ENCODE assay signal across 17 cellular contexts in genomic region chr2:42880738-42881525, GRCh38.
DNase-seq lines count a peak whose midpoint lies in the region; ATAC-seq and TF ChIP-seq lines count a peak whose summit lies in the region.
"Had no signal": no experiment of that assay in that cellular context is flagged by ENCODE, and none has a peak within 500 bp of the region (broad histone marks: within the 10 kb centered on the region; RNA-seq: fewer than 3 reads in every experiment).

No MANE protein-coding gene starts in this region.

- peak overlapping the region; percentile 40 for H3K27ac Mint-ChIP-seq in dendritic cell treated with granulocyte-macrophage colony-stimulating factor and Interleukin-4, amounts not matched to agents 40 ng/mL and 50 ng/mL, for 4 days
- H3K27ac Mint-ChIP-seq: HFFc6; stimulated activated memory B cell treated with anti-CD40 and anti-IgM and Interleukin-4, amounts not matched to agents 10 μg/mL and 1 μg/mL and 100 μg/mL, for 72 hours had no signal

- ATAC-seq in left lung = no peak
- ATAC-seq in HG03280 (IDR thresholded peaks at IDR 0.05; ENCODE audit: unreplicated experiment) = no peak
- no peak for ATAC-seq in stimulated activated naive CD8-positive, alpha-beta T cell treated with anti-CD3 and anti-CD28 coated beads, Interleukin-15, Interleukin-2, amounts not matched to agents 100 U/mL and 50 U/mL, for 24 hours
- ATAC-seq: left colon; Panc1; stimulated activated memory B cell treated with anti-CD40 and anti-IgM and Interleukin-4, amounts not matched to agents 10 μg/mL and 1 μg/mL and 100 μg/mL, for 72 hours had no signal

- no peaks in the 10 kb centered on the region for H3K27me3 ChIP-seq in WERI-Rb-1 (ENCODE audit: insufficient read depth, low read depth, severe bottlenecking)
- H3K27me3 ChIP-seq in left lung = no peaks in the 10 kb centered on the region
- no peaks in the 10 kb centered on the region for H3K27me3 ChIP-seq in stomach smooth muscle (ENCODE audit: control insufficient read depth in 1 of 2, insufficient read depth in 2 of 2, low read length in 2 of 2)

- no peak for DNase-seq in WERI-Rb-1
- no peak for DNase-seq in left lung
- no peak for DNase-seq in SK-N-DZ (ENCODE audit: low spot score)
- no peak for DNase-seq in stimulated activated naive CD8-positive, alpha-beta T cell treated with anti-CD3 and anti-CD28 coated beads, Interleukin-15, Interleukin-2, amounts not matched to agents 100 U/mL and 50 U/mL, for 24 hours
- DNase-seq: activated CD4-positive, alpha-beta T cell treated with anti-CD3 and anti-CD28 coated beads, Interleukin-2, amount 50 U/mL, for 1 hour; activated T-cell treated with anti-CD3 and anti-CD28 coated beads, Interleukin-2, amount 50 U/mL, for 48 hours; CD8-positive, alpha-beta memory T cell; effector memory CD4-positive, alpha-beta T cell; left colon; NCI-H1436; posterior cingulate gyrus had no signal

- H3K4me3 ChIP-seq in WERI-Rb-1 (ENCODE audit: low read depth, low read length) (no peak overlapping the region), left lung (no peak overlapping the region), stomach smooth muscle (ENCODE audit: low read length in 2 of 2) (no peak overlapping the region)

- H3K4me1 ChIP-seq in left lung (peaks cover 12 to 28% of the 10 kb centered on the region in 2 donors), stomach smooth muscle (ENCODE audit: control insufficient read depth, insufficient read depth, low read length) (peaks cover 20% of the 10 kb centered on the region)

- no peaks in the 10 kb centered on the region for H3K36me3 ChIP-seq in WERI-Rb-1
- H3K36me3 ChIP-seq in left lung = no peaks in the 10 kb centered on the region
- H3K36me3 ChIP-seq in stomach smooth muscle (ENCODE audit: control insufficient read depth in 2 of 2, insufficient read depth in 2 of 2, low read length in 2 of 2) = no peaks in the 10 kb centered on the region

- H3K4me3 Mint-ChIP-seq in dendritic cell treated with granulocyte-macrophage colony-stimulating factor and Interleukin-4, amounts not matched to agents 40 ng/mL and 50 ng/mL, for 4 days = no peak overlapping the region
- H3K4me3 Mint-ChIP-seq: CD8-positive, alpha-beta memory T cell; HFFc6; stimulated activated memory B cell treated with anti-CD40 and anti-IgM and Interleukin-4, amounts not matched to agents 10 μg/mL and 1 μg/mL and 100 μg/mL, for 72 hours had no signal

- TF ChIP-seq CTCF in WERI-Rb-1 (IDR thresholded peaks at IDR 0.05; ENCODE audit: low read depth, low read length) (no peak), left lung (IDR thresholded peaks at IDR 0.05) (no peak)

- no peaks in the 10 kb centered on the region for H3K36me3 Mint-ChIP-seq in dendritic cell treated with granulocyte-macrophage colony-stimulating factor and Interleukin-4, amounts not matched to agents 40 ng/mL and 50 ng/mL, for 4 days (ENCODE audit: low read depth)
- H3K36me3 Mint-ChIP-seq: CD8-positive, alpha-beta memory T cell; stimulated activated memory B cell treated with anti-CD40 and anti-IgM and Interleukin-4, amounts not matched to agents 10 μg/mL and 1 μg/mL and 100 μg/mL, for 72 hours had no signal

- H3K27me3 Mint-ChIP-seq in dendritic cell treated with granulocyte-macrophage colony-stimulating factor and Interleukin-4, amounts not matched to agents 40 ng/mL and 50 ng/mL, for 4 days = no peaks in the 10 kb centered on the region
- H3K27me3 Mint-ChIP-seq: stimulated activated memory B cell treated with anti-CD40 and anti-IgM and Interleukin-4, amounts not matched to agents 10 μg/mL and 1 μg/mL and 100 μg/mL, for 72 hours had no signal

- H3K9me3 Mint-ChIP-seq in dendritic cell treated with granulocyte-macrophage colony-stimulating factor and Interleukin-4, amounts not matched to agents 40 ng/mL and 50 ng/mL, for 4 days = no peaks in the 10 kb centered on the region
- H3K9me3 Mint-ChIP-seq: CD8-positive, alpha-beta memory T cell; HFFc6; stimulated activated memory B cell treated with anti-CD40 and anti-IgM and Interleukin-4, amounts not matched to agents 10 μg/mL and 1 μg/mL and 100 μg/mL, for 72 hours had no signal

- intact Hi-C loops in dendritic cell treated with granulocyte-macrophage colony-stimulating factor and Interleukin-4, amounts not matched to agents 40 ng/mL and 50 ng/mL, for 4 days (cut with micrococcal nuclease) = no loop called here
- intact Hi-C loops in left lung (cut with DNase I) = no loop called here

- peak overlapping the region; percentile 62 for H3K27ac ChIP-seq in WERI-Rb-1
- peak overlapping the region; percentile 39 to 70 for H3K27ac ChIP-seq in left lung
- peak overlapping the region; percentile 31 for H3K27ac ChIP-seq in stomach smooth muscle (ENCODE audit: low read length)

- H3K4me1 Mint-ChIP-seq in dendritic cell treated with granulocyte-macrophage colony-stimulating factor and Interleukin-4, amounts not matched to agents 40 ng/mL and 50 ng/mL, for 4 days (ENCODE audit: low read depth) = peaks cover 64% of the 10 kb centered on the region

- H3K9me3 ChIP-seq in WERI-Rb-1 (ENCODE audit: severe bottlenecking) (peaks cover 6% of the 10 kb centered on the region), left lung (no peaks in the 10 kb centered on the region), stomach smooth muscle (ENCODE audit: control insufficient read depth in 2 of 2, low read length in 2 of 2) (no peaks in the 10 kb centered on the region)

- H3K9ac ChIP-seq in stomach smooth muscle (ENCODE audit: low read length in 2 of 2) = no peak overlapping the region
